ENCODE assay signal across 8 cellular contexts in genomic region chr19:48635966-48636858, GRCh38. TPM values are rescaled to one million over a fixed set of nuclear protein-coding genes. Genes with fewer than 3 reads are reported as not detected.
DNase-seq lines count a peak whose midpoint lies in the region; ATAC-seq and TF ChIP-seq lines count a peak whose summit lies in the region.

No MANE protein-coding gene starts in this region.

- no peaks in the 10 kb centered on the region; the same call in 1 of the 2 replicates for H3K79me2 ChIP-seq in SK-N-SH (ENCODE audit: insufficient read depth)

- ATAC-seq in SK-N-SH treated with all-trans-retinoic acid at 6 μM for 48 hours: no peak
- ATAC-seq in GM21390 (IDR thresholded peaks at IDR 0.05; ENCODE audit: unreplicated experiment): no peak

- TF ChIP-seq RAD21 in SK-N-SH (IDR thresholded peaks at IDR 0.05; ENCODE audit: low read length): no peak

- 5% methylated on average over 24 of the region's 35 CpGs for WGBS in SK-N-SH (ENCODE audit: low lambda C conversion rate)

- peak overlapping the region; percentile 99 for H3K4me2 ChIP-seq in SK-N-SH

- H3F3A ChIP-seq in SK-N-SH (replicated peaks; ENCODE audit: insufficient read depth): peaks cover 30% of the 10 kb centered on the region

- H3K27ac ChIP-seq in SK-N-SH (ENCODE audit: low read depth in 2 of 2, low read length in 1 of 2): peak overlapping the region; percentile 83 to 96
- H3K27ac ChIP-seq in SJCRH30: no peak overlapping the region
- peak overlapping the region; percentile 96 for H3K27ac ChIP-seq in neutrophil

- H2AFZ ChIP-seq in SK-N-SH (ENCODE audit: low read depth): 0 out of 2 replicates have a peak overlapping the region, but pooled peaks have one; percentile 29

- no peaks in the 10 kb centered on the region for H3K9me2 ChIP-seq in SK-N-SH

- TF ChIP-seq CTCF in SK-N-SH (IDR thresholded peaks at IDR 0.05): no peak
- TF ChIP-seq CTCF in epithelial cell of esophagus (IDR thresholded peaks at IDR 0.05; ENCODE audit: insufficient read depth, low read depth, low read length, missing control alignments): no peak
- no peak for TF ChIP-seq CTCF in neutrophil (IDR thresholded peaks at IDR 0.05)

- peaks cover 5 to 10% of the 10 kb centered on the region in 2 experiments for H3K36me3 ChIP-seq in SK-N-SH (replicated peaks in 1 of 2; ENCODE audit: control insufficient read depth in 1 of 2, insufficient read depth in 2 of 2, low read length in 1 of 2)
- H3K36me3 ChIP-seq in SJCRH30: no peaks in the 10 kb centered on the region
- peaks cover 22% of the 10 kb centered on the region for H3K36me3 ChIP-seq in neutrophil

- no peak for TF ChIP-seq EP300 in SK-N-SH (IDR thresholded peaks at IDR 0.05; ENCODE audit: borderline replicate concordance in 1 of 2, low read depth in 1 of 2, low read length in 1 of 2)

- no peaks in the 10 kb centered on the region for H3K27me3 ChIP-seq in SK-N-SH (ENCODE audit: insufficient read depth)
- no peaks in the 10 kb centered on the region for H3K27me3 ChIP-seq in SJCRH30
- no peaks in the 10 kb centered on the region for H3K27me3 ChIP-seq in neutrophil

- H3K9me3 ChIP-seq in SK-N-SH (no peaks in the 10 kb centered on the region), SJCRH30 (replicated peaks) (no peaks in the 10 kb centered on the region), neutrophil (no peaks in the 10 kb centered on the region)

- H3K9ac ChIP-seq in SK-N-SH: peak overlapping the region; percentile 96

- no peaks in the 10 kb centered on the region for H4K20me1 ChIP-seq in SK-N-SH (ENCODE audit: insufficient read depth)

- CTCF ChIA-PET in SK-N-SH (lab: Yijun Ruan, JAX): interaction anchor here (1.0 kb wide), 1 partner anchor 206 kb away, joined by 3 read pairs; no protein-coding TSS in a partner anchor

- DNase-seq in SK-N-SH (no peak), SJCRH30 (no peak), epithelial cell of esophagus (ENCODE audit: low read depth) (no peak), SIG-M5 treated with dmso at 0.1 percent for 504 hours (lab: John Stamatoyannopoulos, UW; ENCODE audit: unreplicated experiment) (no peak), NCI-H1048 (lab: John Stamatoyannopoulos, UW) (no peak)

- H3K4me3 ChIP-seq in SK-N-SH (ENCODE audit: low read depth in 2 of 2, low read length in 1 of 2): peak overlapping the region; percentile 74 to 79
- H3K4me3 ChIP-seq in SJCRH30: peak overlapping the region; percentile 57
- peak overlapping the region; percentile 83 for H3K4me3 ChIP-seq in epithelial cell of esophagus (ENCODE audit: low read length)
- H3K4me3 ChIP-seq in neutrophil (ENCODE audit: low read depth in 1 of 2, low read length in 1 of 2): peak overlapping the region; percentile 87 to 90

- POLR2A ChIA-PET in SK-N-SH (lab: Yijun Ruan, JAX): no interaction called here

- H3K4me1 ChIP-seq in SK-N-SH (ENCODE audit: control insufficient read depth in 1 of 2, insufficient read depth in 2 of 2, low read depth in 1 of 2, low read length in 1 of 2) (peaks cover 31 to 39% of the 10 kb centered on the region in 2 experiments), SJCRH30 (peaks cover 26% of the 10 kb centered on the region), neutrophil (ENCODE audit: control insufficient read depth in 1 of 2, insufficient read depth in 1 of 2, low read depth in 1 of 2, low read length in 1 of 2) (peaks cover 56 to 66% of the 10 kb centered on the region in 2 experiments)

TF ChIP-seq in SK-N-SH, 30 proteins besides CTCF, POLR2A, EP300 and RAD21 (continues in another document):
- TF ChIP-seq NRF1 (IDR thresholded peaks at IDR 0.05; ENCODE audit: low read depth, low read length) (no peak), REST (IDR thresholded peaks at IDR 0.05; ENCODE audit: low read depth, low read length) (no peak), FOSL2 (IDR thresholded peaks at IDR 0.05; ENCODE audit: borderline replicate concordance, low read depth) (no peak), CHD2 (IDR thresholded peaks at IDR 0.05; ENCODE audit: low read length, partially characterized antibody) (peak; percentile 54), MEF2A (IDR thresholded peaks at IDR 0.05; ENCODE audit: borderline replicate concordance, low read depth) (no peak)

TF ChIP-seq in SK-N-SH treated with all-trans-retinoic acid at 6 μM for 48 hours, 23 proteins besides CTCF, POLR2A, EP300 and RAD21:
- no peak for TF ChIP-seq ESRRG (CRISPR knock-in tag; IDR thresholded peaks at IDR 0.05)
- TF ChIP-seq OSR1 (CRISPR knock-in tag; IDR thresholded peaks at IDR 0.05): no peak
- TF ChIP-seq ZC3H10 (CRISPR knock-in tag; IDR thresholded peaks at IDR 0.05): no peak
- no peak for TF ChIP-seq RARB (CRISPR knock-in tag; IDR thresholded peaks at IDR 0.05)
- TF ChIP-seq ZNF70 (CRISPR knock-in tag; IDR thresholded peaks at IDR 0.05): no peak
- TF ChIP-seq ZNF8 (CRISPR knock-in tag; IDR thresholded peaks at IDR 0.05): no peak
- TF ChIP-seq SNAI2 (CRISPR knock-in tag; IDR thresholded peaks at IDR 0.05): no peak
- TF ChIP-seq POU6F1 (CRISPR knock-in tag; IDR thresholded peaks at IDR 0.05; ENCODE audit: borderline replicate concordance, low read depth): no peak
- no peak for TF ChIP-seq ARNTL (CRISPR knock-in tag; IDR thresholded peaks at IDR 0.05; ENCODE audit: borderline replicate concordance, low read depth)
- no peak for TF ChIP-seq PATZ1 (CRISPR knock-in tag; IDR thresholded peaks at IDR 0.05; ENCODE audit: borderline replicate concordance)
- TF ChIP-seq BACH2 (CRISPR knock-in tag; IDR thresholded peaks at IDR 0.05; ENCODE audit: borderline replicate concordance): no peak
- TF ChIP-seq ISL1 (CRISPR knock-in tag; IDR thresholded peaks at IDR 0.05): no peak

RNA-seq across cellular contexts. Expression of gene DBP, which starts 1.0 kb away (rescaled TPM):
- polyA plus RNA-seq in SK-N-SH (2012; rRNA removed): 7.8 and 12.6 TPM in 2 replicates
- 7.3 and 10.3 TPM in 2 replicates for polyA plus RNA-seq in SK-N-SH (2012; cell fraction: cytosol; rRNA removed)
- polyA plus RNA-seq in SK-N-SH (2012; cell fraction: nucleus; rRNA removed): 8.6 and 13.4 TPM in 2 replicates
- total RNA-seq in SJCRH30 (2014; rRNA removed; shearing (Covaris generic)): 23.9 and 24.4 TPM in 2 replicates

RNA-seq across cellular contexts. Expression of gene CA11, which starts 9.8 kb away (rescaled TPM):
- 13.1 and 13.5 TPM in 2 replicates for polyA plus RNA-seq in SK-N-SH (2012; rRNA removed)
- 12.8 and 15.5 TPM in 2 replicates for polyA plus RNA-seq in SK-N-SH (2012; cell fraction: cytosol; rRNA removed)
- 10.4 and 10.7 TPM in 2 replicates for polyA plus RNA-seq in SK-N-SH (2012; cell fraction: nucleus; rRNA removed)
- 10.7 and 11.8 TPM in 2 replicates for total RNA-seq in SJCRH30 (2014; rRNA removed; shearing (Covaris generic))

RNA-seq across cellular contexts. Expression of gene SPHK2, which starts 16.9 kb away (rescaled TPM):
- 14.1 and 14.8 TPM in 2 replicates for polyA plus RNA-seq in SK-N-SH (2012; rRNA removed)
- 6.1 and 8.8 TPM in 2 replicates for polyA plus RNA-seq in SK-N-SH (2012; cell fraction: cytosol; rRNA removed)
- 42.4 and 44.9 TPM in 2 replicates for polyA plus RNA-seq in SK-N-SH (2012; cell fraction: nucleus; rRNA removed)
- 13.1 and 17.4 TPM in 2 replicates for total RNA-seq in SJCRH30 (2014; rRNA removed; shearing (Covaris generic))

RNA-seq across cellular contexts. Expression of gene RPL18, which starts 17.2 kb away (rescaled TPM):
- 2,114 and 2,225 TPM in 2 replicates for polyA plus RNA-seq in SK-N-SH (2012; rRNA removed)
- polyA plus RNA-seq in SK-N-SH (2012; cell fraction: cytosol; rRNA removed): 1,690 and 2,536 TPM in 2 replicates
- polyA plus RNA-seq in SK-N-SH (2012; cell fraction: nucleus; rRNA removed): 725 and 988 TPM in 2 replicates
- total RNA-seq in SJCRH30 (2014; rRNA removed; shearing (Covaris generic)): 1,609 and 2,008 TPM in 2 replicates

RNA-seq across cellular contexts. Expression of gene FAM83E, which starts 21.3 kb away (rescaled TPM):
- 0.44 TPM in 1 of 2 replicates, not detected in the other for polyA plus RNA-seq in SK-N-SH (2012; rRNA removed)
- 0.03 TPM in 1 of 2 replicates, not detected in the other for polyA plus RNA-seq in SK-N-SH (2012; cell fraction: cytosol; rRNA removed)
- polyA plus RNA-seq in SK-N-SH (2012; cell fraction: nucleus; rRNA removed): 0.13 and 0.17 TPM in 2 replicates
- total RNA-seq in SJCRH30 (2014; rRNA removed; shearing (Covaris generic)): 1.9 and 3.3 TPM in 2 replicates
